ENCODE assay signal across 23 cellular contexts in the genomic region with DNA sequence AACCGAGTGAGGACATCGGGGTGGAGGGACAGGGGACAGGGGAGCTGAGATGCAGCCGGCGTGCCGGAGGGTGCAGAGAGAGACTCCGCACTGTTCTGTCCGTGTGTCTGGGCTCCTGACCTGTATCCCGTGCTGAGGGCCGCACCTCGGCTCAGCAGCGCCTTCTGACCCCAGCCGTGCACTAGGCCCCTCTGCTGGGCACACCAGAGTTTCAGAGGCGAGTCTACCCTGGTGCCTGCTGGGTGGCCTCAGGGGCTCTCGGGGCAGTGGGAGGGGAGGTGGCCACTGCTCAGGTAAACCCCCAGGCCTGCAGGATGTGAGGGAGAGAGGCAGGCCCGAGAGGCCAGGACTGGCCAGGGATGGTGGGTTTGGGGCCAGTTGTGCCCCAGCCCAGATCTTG.
"Had no signal": no experiment of that assay in that cellular context is flagged by ENCODE, and none has a peak within 500 bp of the region (broad histone marks: within the 10 kb centered on the region; RNA-seq: fewer than 3 reads in every experiment).

No MANE protein-coding gene starts in this region.

- H3K9me3 ChIP-seq: left lung, lower lobe of right lung, right atrium auricular region, right lobe of liver, tibial nerve, uterus had no signal

- H3K4me3 ChIP-seq: left lung, lower lobe of right lung, right atrium auricular region, right lobe of liver, smooth muscle cell, tibial nerve, uterus had no signal

- H3K27me3 ChIP-seq: left lung, right atrium auricular region, right lobe of liver, tibial nerve, uterus had no signal

- H3K36me3 ChIP-seq: uterus had no signal

- H3K27ac ChIP-seq: left lung, lower lobe of right lung, right atrium auricular region, right lobe of liver, uterus had no signal

- FAIRE-seq: islet of Langerhans, kidney had no signal

- H3K4me2 ChIP-seq: smooth muscle cell had no signal

- DNase-seq: hypothalamus; immature natural killer cell; kidney; left colon; left lung; lower lobe of right lung; mammary epithelial cell; mesenchymal stem cell; naive thymus-derived CD4-positive, alpha-beta T cell; occipital lobe; right lobe of liver; stimulated activated CD4-positive, alpha-beta T cell treated with anti-CD3 and anti-CD28 coated beads, Interleukin-1b, Interleukin-23, amount 100 ng/mL, for 48 hours; stimulated activated CD4-positive, alpha-beta T cell treated with anti-CD3 and anti-CD28 coated beads, Interleukin-2, amount 100 ng/mL, for 48 hours; stimulated activated CD4-positive, alpha-beta T cell treated with anti-CD3 and anti-CD28 coated beads, Interleukin-4, amount 100 ng/mL, for 4 hours; stimulated activated CD8-positive, alpha-beta memory T cell treated with anti-CD3 and anti-CD28 coated beads, Interleukin-4, amount 100 ng/mL, for 48 hours; stimulated activated naive CD4-positive, alpha-beta T cell treated with Interleukin-2 at 50 U/mL for 16 hours; stimulated activated naive CD8-positive, alpha-beta T cell treated with anti-CD3 and anti-CD28 coated beads, Interleukin-15, amount 100 ng/mL, for 72 hours; substantia nigra; uterus had no signal
